ENCODE assay signal across 8 cellular contexts in the genomic region with DNA sequence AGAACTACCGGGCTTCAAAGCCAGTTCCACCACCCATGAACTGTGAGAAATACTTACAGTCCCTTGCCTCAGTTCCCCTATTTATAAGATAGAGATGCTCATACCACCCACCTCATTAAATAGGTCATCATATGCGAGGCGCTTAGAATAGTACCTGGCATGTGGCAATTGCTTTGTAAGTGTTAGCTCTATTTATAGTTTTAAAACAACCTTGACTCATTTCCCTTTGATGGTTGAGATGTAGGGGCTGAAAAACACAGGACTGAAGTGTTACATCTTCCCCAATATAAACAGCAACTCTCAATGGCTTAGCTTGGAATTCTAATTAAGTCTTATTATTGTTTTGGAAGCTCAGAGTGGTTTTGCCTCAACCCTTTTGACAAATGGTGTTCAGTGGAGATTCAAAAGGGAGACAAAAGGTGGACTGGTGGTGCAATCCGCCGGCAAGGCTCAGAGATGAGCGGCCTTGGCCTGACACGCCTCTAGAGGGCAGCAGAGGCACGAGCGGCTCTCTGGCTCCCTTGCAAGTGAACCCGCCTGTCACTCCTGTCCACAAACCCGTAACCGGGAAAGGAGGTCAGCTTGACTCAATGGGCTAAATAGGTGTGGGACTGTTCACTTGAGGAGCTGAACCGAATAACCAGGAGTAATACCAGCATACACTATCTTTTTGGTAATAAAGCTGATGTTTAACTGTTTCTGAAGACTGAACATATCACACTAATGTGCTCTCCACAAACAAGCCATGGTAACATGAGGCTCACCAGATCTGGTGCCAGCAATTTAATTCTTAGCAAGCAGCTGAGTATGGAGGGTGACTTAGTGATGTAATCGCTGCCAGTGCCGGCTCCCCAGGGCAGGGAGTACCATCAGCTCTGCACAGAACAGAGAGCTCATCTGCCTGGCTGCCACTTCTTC. TPM values are rescaled to one million over a fixed set of nuclear protein-coding genes. Genes with fewer than 3 reads are reported as not detected.
DNase-seq lines count a peak whose midpoint lies in the region; ATAC-seq and TF ChIP-seq lines count a peak whose summit lies in the region.

No MANE protein-coding gene starts in this region.

- no peak overlapping the region for H3K9ac ChIP-seq in BLaER1 treated with 17β-estradiol and CSF1 and Interleukin-3, amounts not matched to agents 10 nM and 100 nM
- no peak overlapping the region for H3K9ac ChIP-seq in liver (ENCODE audit: low read depth in 1 of 2, low read length in 2 of 2)

- no peaks in the 10 kb centered on the region for H3K9me3 ChIP-seq in BLaER1 treated with 17β-estradiol and CSF1 and Interleukin-3, amounts not matched to agents 10 nM and 100 nM (replicated peaks in 1 of 11)
- no peaks in the 10 kb centered on the region for H3K9me3 ChIP-seq in liver (ENCODE audit: control insufficient read depth in 4 of 4, low read length in 3 of 4)

- peak; percentile 97 for ATAC-seq in HG03342 (IDR thresholded peaks at IDR 0.05; ENCODE audit: unreplicated experiment)
- peak; percentile 81 for ATAC-seq in activated CD4-positive, alpha-beta T cell treated with anti-CD3 and anti-CD28 coated beads for 36 hours

- H3K27ac ChIP-seq in BLaER1 treated with 17β-estradiol and CSF1 and Interleukin-3, amounts not matched to agents 10 nM and 100 nM, result no peak overlapping the region
- H3K27ac ChIP-seq in liver (ENCODE audit: low read depth in 1 of 2, low read length in 2 of 2), result no peak overlapping the region

- DNase-seq in GM19238 (ENCODE audit: insufficient read length, low spot score) (peak; percentile 34), NCI-H446 treated with DMSO at 0.1 percent for 48 hours (lab: John Stamatoyannopoulos, UW) (peak; percentile 77), cerebellum (ENCODE audit: low spot score) (peak; percentile 79)
- DNase-seq in activated CD4-positive, alpha-beta T cell treated with anti-CD3 and anti-CD28 coated beads for 36 hours, result peak; percentile 91
- peak; percentile 71 to 83 for DNase-seq in stimulated activated CD4-positive, alpha-beta T cell treated with anti-CD3 and anti-CD28 coated beads, Interleukin-4, amount 100 ng/mL, for 48 hours (ENCODE audit: low read depth in 2 of 2)

- H3K27me3 ChIP-seq in BLaER1 treated with 17β-estradiol and CSF1 and Interleukin-3, amounts not matched to agents 10 nM and 100 nM, result 0 out of 22 replicates have a peak, but pooled peaks cover 0 to 9% (median 0%) of the 10 kb centered on the region in 11 experiments
- no peaks in the 10 kb centered on the region for H3K27me3 ChIP-seq in liver (ENCODE audit: control insufficient read depth in 4 of 4, insufficient read depth in 4 of 4, low read length in 3 of 4)

- H3K36me3 ChIP-seq in BLaER1 treated with 17β-estradiol and CSF1 and Interleukin-3, amounts not matched to agents 10 nM and 100 nM, result no peaks in the 10 kb centered on the region
- H3K36me3 ChIP-seq in liver (ENCODE audit: control insufficient read depth in 4 of 4, insufficient read depth in 3 of 4, low read depth in 1 of 4, low read length in 3 of 4), result no peaks in the 10 kb centered on the region

- POLR2A ChIA-PET in activated CD4-positive, alpha-beta T cell treated with anti-CD3 and anti-CD28 coated beads for 36 hours (lab: Charles Lee), result interaction anchor here (0.9 kb wide), 1 partner anchor 67 kb away, joined by 3 read pairs; no protein-coding TSS in a partner anchor

- intact Hi-C loops in activated CD4-positive, alpha-beta T cell treated with anti-CD3 and anti-CD28 coated beads for 36 hours (cut with DNase I, micrococcal nuclease), result loop anchor here (1.0 to 10.0 kb wide), 6 partner anchors 20 to 324 kb away; a partner anchor contains a TSS

- H3K4me3 ChIP-seq in BLaER1 treated with 17β-estradiol and CSF1 and Interleukin-3, amounts not matched to agents 10 nM and 100 nM, result no peak overlapping the region
- no peak overlapping the region for H3K4me3 ChIP-seq in liver (ENCODE audit: low read depth in 1 of 3, low read length in 3 of 3)

- H3K9me3 Mint-ChIP-seq in activated CD4-positive, alpha-beta T cell treated with anti-CD3 and anti-CD28 coated beads for 36 hours (ENCODE audit: low read depth), result no peaks in the 10 kb centered on the region

- peaks cover 45% of the 10 kb centered on the region for H3K27me3 Mint-ChIP-seq in activated CD4-positive, alpha-beta T cell treated with anti-CD3 and anti-CD28 coated beads for 36 hours

- TF ChIP-seq CTCF in liver (IDR thresholded peaks at IDR 0.05; ENCODE audit: low read depth, low read length, missing input control), result peak; percentile 98

- TF ChIP-seq RAD21 in liver (IDR thresholded peaks at IDR 0.05), result peak; percentile 98

- H3K27ac Mint-ChIP-seq in activated CD4-positive, alpha-beta T cell treated with anti-CD3 and anti-CD28 coated beads for 36 hours, result peak overlapping the region; percentile 34

- peaks cover 12 to 44% (median 39%) of the 10 kb centered on the region in 10 experiments for H3K4me1 ChIP-seq in BLaER1 treated with 17β-estradiol and CSF1 and Interleukin-3, amounts not matched to agents 10 nM and 100 nM
- H3K4me1 ChIP-seq in liver (ENCODE audit: control insufficient read depth in 4 of 4, insufficient read depth in 4 of 4, low read length in 3 of 4), result peaks cover 0 to 8% (median 3%) of the 10 kb centered on the region in 4 donors

- H3K36me3 Mint-ChIP-seq in activated CD4-positive, alpha-beta T cell treated with anti-CD3 and anti-CD28 coated beads for 36 hours (ENCODE audit: low read depth), result no peaks in the 10 kb centered on the region

- peak overlapping the region; percentile 18 to 55 (median 32); a peak in 20 of 22 replicates for H3K4me2 ChIP-seq in BLaER1 treated with 17β-estradiol and CSF1 and Interleukin-3, amounts not matched to agents 10 nM and 100 nM

- H4K20me1 ChIP-seq in BLaER1 treated with 17β-estradiol and CSF1 and Interleukin-3, amounts not matched to agents 10 nM and 100 nM, result no peaks in the 10 kb centered on the region

- 8% methylated on average over 15 of the region's 15 CpGs for WGBS in liver

- no peak overlapping the region for H3K4me3 Mint-ChIP-seq in activated CD4-positive, alpha-beta T cell treated with anti-CD3 and anti-CD28 coated beads for 36 hours

- CTCF ChIA-PET in activated CD4-positive, alpha-beta T cell treated with anti-CD3 and anti-CD28 coated beads for 36 hours (lab: Charles Lee), result interaction anchor here (0.6 to 13.4 kb wide), 38 partner anchors 9 to 739 kb away, joined by 3 to 342 read pairs (median 4); no protein-coding TSS in a partner anchor

- peaks cover 15% of the 10 kb centered on the region for H3K4me1 Mint-ChIP-seq in activated CD4-positive, alpha-beta T cell treated with anti-CD3 and anti-CD28 coated beads for 36 hours

TF ChIP-seq in liver, 16 proteins besides CTCF, POLR2A, EP300 and RAD21:
- TF ChIP-seq, protein P1, sequence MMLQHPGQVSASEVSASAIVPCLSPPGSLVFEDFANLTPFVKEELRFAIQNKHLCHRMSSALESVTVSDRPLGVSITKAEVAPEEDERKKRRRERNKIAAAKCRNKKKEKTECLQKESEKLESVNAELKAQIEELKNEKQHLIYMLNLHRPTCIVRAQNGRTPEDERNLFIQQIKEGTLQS (IDR thresholded peaks at IDR 0.05), result peak; percentile 20
- TF ChIP-seq NR2F2 (IDR thresholded peaks at IDR 0.05), result no peak
- peak; percentile 17 to 59 for TF ChIP-seq RXRA (IDR thresholded peaks at IDR 0.05)

RNA-seq across cellular contexts. Expression of a gene that starts 19.5 kb away (rescaled TPM):
- 10 to 100 TPM; 38.2 to 40.1 TPM for total RNA-seq in activated CD4-positive, alpha-beta T cell treated with anti-CD3 and anti-CD28 coated beads for 36 hours
- 20.3 TPM for total RNA-seq in cerebellum
- total RNA-seq in liver, result 10 to 100 TPM; 11.9 to 20.2 TPM
- 10 to 100 TPM; 14.6 to 19.7 TPM for polyA plus RNA-seq in liver

Comparison
In these comparisons a context has a peak if more than half of its experiments do, and no peak if none do; other contexts are left out.
1. DNase-seq: peak in every context shown above with its lines; median percentile 91 in activated CD4-positive, alpha-beta T cell treated with anti-CD3 and anti-CD28 coated beads for 36 hours; 79 in cerebellum; 77 in NCI-H446 treated with DMSO at 0.1 percent for 48 hours; 77 in stimulated activated CD4-positive, alpha-beta T cell treated with anti-CD3 and anti-CD28 coated beads, Interleukin-4, amount 100 ng/mL, for 48 hours; 34 in GM19238.